16 cellular contexts compared by ENCODE assay signal in the genomic region with DNA sequence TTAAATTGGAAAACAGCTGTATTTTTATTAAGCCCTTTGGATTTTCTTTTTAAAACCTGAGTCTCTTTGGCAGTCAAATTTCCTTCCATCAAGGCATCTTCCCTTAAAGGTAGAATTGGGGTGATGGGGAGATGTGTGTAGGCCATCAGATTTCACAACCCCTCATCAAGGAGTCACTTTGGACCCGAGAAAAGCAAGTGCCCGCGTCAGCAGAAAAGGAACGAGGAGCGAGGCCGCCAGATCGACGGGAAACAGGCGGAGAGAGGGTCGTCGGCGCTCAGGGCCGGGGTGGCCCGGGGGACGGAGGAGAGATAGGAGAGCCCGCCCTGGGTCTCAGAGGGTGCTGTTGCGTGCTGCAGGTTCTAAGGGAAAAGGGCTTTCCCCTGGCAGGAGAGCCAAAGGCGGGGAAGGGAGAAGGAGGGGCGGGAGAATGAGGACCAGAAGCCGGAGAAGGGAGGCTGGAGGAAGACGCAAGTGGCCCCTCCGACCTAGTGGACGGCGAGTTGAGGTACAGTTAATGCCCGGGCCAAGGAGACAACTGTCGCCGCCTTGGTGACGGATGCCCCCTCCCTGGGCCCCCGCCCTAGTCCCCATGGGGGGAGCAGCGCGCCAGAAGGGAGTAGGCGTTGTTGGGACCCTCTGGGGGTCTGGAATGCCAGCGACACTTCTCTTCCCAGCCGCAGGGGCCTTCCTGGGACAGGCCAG. TPM values are rescaled to one million over a fixed set of nuclear protein-coding genes. Genes with fewer than 3 reads are reported as not detected.
A peak's percentile ranks its signal among the peaks of the same experiment; 100 is the strongest.
DNase-seq lines count a peak whose midpoint lies in the region; ATAC-seq and TF ChIP-seq lines count a peak whose summit lies in the region.
"Had no signal": no experiment of that assay in that cellular context is flagged by ENCODE, and none has a peak within 500 bp of the region (broad histone marks: within the 10 kb centered on the region; RNA-seq: fewer than 3 reads in every experiment).

No MANE protein-coding gene starts in this region.

- no peak for TF ChIP-seq CTCF in coronary artery (IDR thresholded peaks at IDR 0.05)

- H3K27ac ChIP-seq in coronary artery: no peak overlapping the region
- H3K27ac ChIP-seq: BLaER1, KMS-11, Peyer's patch, uterus had no signal

- H3K9me3 Mint-ChIP-seq in activated naive CD8-positive, alpha-beta T cell (ENCODE audit: low read depth): peaks cover 7% of the 10 kb centered on the region
- peaks cover 5% of the 10 kb centered on the region for H3K9me3 Mint-ChIP-seq in activated naive CD8-positive, alpha-beta T cell treated with anti-CD3 and anti-CD28 coated beads, Interleukin-2, amount 50 U/mL, for 24 hours
- peaks cover 5 to 51% (median 26%) of the 10 kb centered on the region in 7 donors for H3K9me3 Mint-ChIP-seq in naive B cell

- H3K36me3 Mint-ChIP-seq in activated naive CD8-positive, alpha-beta T cell: peaks cover 1% of the 10 kb centered on the region
- H3K36me3 Mint-ChIP-seq in activated naive CD8-positive, alpha-beta T cell treated with anti-CD3 and anti-CD28 coated beads, Interleukin-2, amount 50 U/mL, for 24 hours (ENCODE audit: low read depth): peaks cover 5% of the 10 kb centered on the region
- H3K36me3 Mint-ChIP-seq in naive B cell: peaks cover 14 to 26% of the 10 kb centered on the region in 2 donors

- peak overlapping the region; percentile 17 for H3K4me3 ChIP-seq in coronary artery
- H3K4me3 ChIP-seq: BLaER1, Peyer's patch, uterus had no signal

- H3K4me1 Mint-ChIP-seq in activated naive CD8-positive, alpha-beta T cell (ENCODE audit: low read depth): peaks cover 67% of the 10 kb centered on the region
- H3K4me1 Mint-ChIP-seq in activated naive CD8-positive, alpha-beta T cell treated with anti-CD3 and anti-CD28 coated beads, Interleukin-2, amount 50 U/mL, for 24 hours: peaks cover 56% of the 10 kb centered on the region
- peaks cover 44 to 60% (median 50%) of the 10 kb centered on the region in 3 donors for H3K4me1 Mint-ChIP-seq in naive B cell

- H3K4me3 Mint-ChIP-seq in activated naive CD8-positive, alpha-beta T cell: peak overlapping the region; percentile 53
- H3K4me3 Mint-ChIP-seq in activated naive CD8-positive, alpha-beta T cell treated with anti-CD3 and anti-CD28 coated beads, Interleukin-2, amount 50 U/mL, for 24 hours: no peak overlapping the region
- peak overlapping the region in 6 of 8 donors; percentile 48 to 82 (median 67) for H3K4me3 Mint-ChIP-seq in naive B cell

- ATAC-seq in activated naive CD8-positive, alpha-beta T cell treated with anti-CD3 and anti-CD28 coated beads, Interleukin-2, amount 50 U/mL, for 24 hours: no peak
- ATAC-seq in naive B cell (ENCODE audit: low read depth in 2 of 2) (no peak), HG03571 (IDR thresholded peaks at IDR 0.05; ENCODE audit: unreplicated experiment) (no peak)

- peaks cover 81% of the 10 kb centered on the region for H3K27me3 Mint-ChIP-seq in activated naive CD8-positive, alpha-beta T cell
- peaks cover 98% of the 10 kb centered on the region for H3K27me3 Mint-ChIP-seq in activated naive CD8-positive, alpha-beta T cell treated with anti-CD3 and anti-CD28 coated beads, Interleukin-2, amount 50 U/mL, for 24 hours
- peaks cover 87 to 92% (median 92%) of the 10 kb centered on the region in 3 donors for H3K27me3 Mint-ChIP-seq in naive B cell

- no peak overlapping the region for H3K27ac Mint-ChIP-seq in activated naive CD8-positive, alpha-beta T cell
- H3K27ac Mint-ChIP-seq in activated naive CD8-positive, alpha-beta T cell treated with anti-CD3 and anti-CD28 coated beads, Interleukin-2, amount 50 U/mL, for 24 hours: no peak overlapping the region
- peak overlapping the region in 4 of 6 donors; percentile 29 to 84 (median 70) for H3K27ac Mint-ChIP-seq in naive B cell

- no peak for DNase-seq in activated naive CD8-positive, alpha-beta T cell treated with anti-CD3 and anti-CD28 coated beads, Interleukin-2, amount 50 U/mL, for 24 hours
- DNase-seq in coronary artery (ENCODE audit: low spot score): no peak
- no peak for DNase-seq in naive B cell
- no peak for DNase-seq in T1000 (lab: John Stamatoyannopoulos, UW)
- no peak for DNase-seq in Ammon's horn (ENCODE audit: low spot score)
- no peak for DNase-seq in NCI-H2081 (lab: John Stamatoyannopoulos, UW)
- DNase-seq: DND-41, hippocampal formation, NCI-H1436, NCI-H524, uterus had no signal

RNA-seq across cellular contexts. Expression of a gene that starts 11.5 kb away (rescaled TPM):
- polyA plus RNA-seq in naive B cell (ENCODE audit: low read depth in 6 of 6): under 1 TPM in 3 of 6 donors, not detected in 3; 0.12 to 0.26 (median 0.14) TPM

Comparison
In these comparisons a context has a peak if more than half of its experiments do, and no peak if none do; other contexts are left out.
1. H3K27ac Mint-ChIP-seq: peak in naive B cell (4 of 6); none in activated naive CD8-positive, alpha-beta T cell (single experiment) and activated naive CD8-positive, alpha-beta T cell treated with anti-CD3 and anti-CD28 coated beads, Interleukin-2, amount 50 U/mL, for 24 hours (single experiment).